Comparison of ENCODE assay signal across 18 cellular contexts in genomic region chr7:66399566-66399965, GRCh38.
"Had no signal": no experiment of that assay in that cellular context is flagged by ENCODE, and none has a peak within 500 bp of the region (broad histone marks: within the 10 kb centered on the region; RNA-seq: fewer than 3 reads in every experiment).

No MANE protein-coding gene starts in this region.

- ATAC-seq: left cardiac atrium; naive thymus-derived CD8-positive, alpha-beta T cell; stimulated activated naive B cell treated with anti-CD40 and anti-IgM and Interleukin-4, amounts not matched to agents 10 μg/mL and 1 μg/mL and 100 μg/mL, for 72 hours had no signal

- H3K27me3 Mint-ChIP-seq: activated naive CD4-positive, alpha-beta T cell treated with anti-CD3 and anti-CD28 coated beads, Interleukin-2, amount 50 U/mL, for 24 hours; naive thymus-derived CD8-positive, alpha-beta T cell; stimulated activated naive B cell treated with anti-CD40 and anti-IgM and Interleukin-4, amounts not matched to agents 10 μg/mL and 1 μg/mL and 100 μg/mL, for 72 hours had no signal

- H3K4me1 Mint-ChIP-seq: activated naive CD4-positive, alpha-beta T cell treated with anti-CD3 and anti-CD28 coated beads, Interleukin-2, amount 50 U/mL, for 24 hours; endodermal cell; immature natural killer cell; stimulated activated naive B cell treated with anti-CD40 and anti-IgM and Interleukin-4, amounts not matched to agents 10 μg/mL and 1 μg/mL and 100 μg/mL, for 72 hours had no signal

- H3K27ac Mint-ChIP-seq: activated naive CD4-positive, alpha-beta T cell treated with anti-CD3 and anti-CD28 coated beads, Interleukin-2, amount 50 U/mL, for 24 hours; endodermal cell; stimulated activated naive B cell treated with anti-CD40 and anti-IgM and Interleukin-4, amounts not matched to agents 10 μg/mL and 1 μg/mL and 100 μg/mL, for 72 hours had no signal

- H3K4me3 ChIP-seq: adrenal gland, ovary, sigmoid colon, thoracic aorta had no signal

- H3K27me3 ChIP-seq: adrenal gland, ovary, sigmoid colon had no signal

- H3K4me3 Mint-ChIP-seq: activated naive CD4-positive, alpha-beta T cell treated with anti-CD3 and anti-CD28 coated beads, Interleukin-2, amount 50 U/mL, for 24 hours; endodermal cell; immature natural killer cell; naive thymus-derived CD8-positive, alpha-beta T cell; stimulated activated naive B cell treated with anti-CD40 and anti-IgM and Interleukin-4, amounts not matched to agents 10 μg/mL and 1 μg/mL and 100 μg/mL, for 72 hours had no signal

- FAIRE-seq: colon had no signal

- H3K36me3 ChIP-seq: ovary, thoracic aorta, WERI-Rb-1 had no signal

- DNase-seq: activated CD4-positive, alpha-beta T cell treated with anti-CD3 and anti-CD28 coated beads for 1 hour; activated CD8-positive, alpha-beta memory T cell treated with anti-CD3 and anti-CD28 coated beads for 24 hours; activated CD8-positive, alpha-beta memory T cell treated with anti-CD3 and anti-CD28 coated beads, Interleukin-2, amount 50 U/mL, for 48 hours; activated effector memory CD4-positive, alpha-beta T cell treated with anti-CD3 and anti-CD28 coated beads, Interleukin-2, amount 50 U/mL, for 16 hours; activated T-cell treated with anti-CD3 and anti-CD28 coated beads, Interleukin-2, amount 50 U/mL, for 48 hours; adrenal gland; endodermal cell; immature natural killer cell; left cardiac atrium; naive thymus-derived CD8-positive, alpha-beta T cell; ovary; sigmoid colon; stimulated activated naive B cell treated with anti-CD40 and anti-IgM and Interleukin-4, amounts not matched to agents 10 μg/mL and 1 μg/mL and 100 μg/mL, for 72 hours; T-helper 2 cell; WERI-Rb-1 had no signal

- H3K9me3 ChIP-seq: adrenal gland, ovary, sigmoid colon, thoracic aorta had no signal

- H3K27ac ChIP-seq: adrenal gland, ovary, sigmoid colon, thoracic aorta, WERI-Rb-1 had no signal

- H3K4me1 ChIP-seq: adrenal gland, sigmoid colon had no signal
